14 cellular contexts compared by ENCODE assay signal in genomic region chr14:23025181-23025788, GRCh38. TPM values are rescaled to one million over a fixed set of nuclear protein-coding genes. Genes with fewer than 3 reads are reported as not detected.
DNase-seq lines count a peak whose midpoint lies in the region; ATAC-seq, FAIRE-seq and TF ChIP-seq lines count a peak whose summit lies in the region.
"Had no signal": no experiment of that assay in that cellular context is flagged by ENCODE, and none has a peak within 500 bp of the region (broad histone marks: within the 10 kb centered on the region; RNA-seq: fewer than 3 reads in every experiment).

No MANE protein-coding gene starts in this region.

- peak in 1 of 2 donors; percentile 28 for ATAC-seq in CD4-positive, CD25-positive, alpha-beta regulatory T cell (ENCODE audit: low read depth in 2 of 2)
- ATAC-seq in left colon, result peak; percentile 44
- ATAC-seq in HG02610 (IDR thresholded peaks at IDR 0.05; ENCODE audit: unreplicated experiment), result no peak

- H3K27me3 Mint-ChIP-seq in CD4-positive, CD25-positive, alpha-beta regulatory T cell, result peaks cover 5% of the 10 kb centered on the region

- H3K4me1 ChIP-seq in CD4-positive, CD25-positive, alpha-beta regulatory T cell (ENCODE audit: control insufficient read depth, insufficient read depth, low read length, poor library complexity, severe bottlenecking), result peaks cover 16% of the 10 kb centered on the region

- DNase-seq in CD4-positive, CD25-positive, alpha-beta regulatory T cell, result no peak
- peak; percentile 45 for DNase-seq in EH (ENCODE audit: low read depth)
- peak; percentile 88 for DNase-seq in WERI-Rb-1
- DNase-seq in left colon, result no peak
- DNase-seq in RCC 7860 (ENCODE audit: low spot score), result no peak
- no peak for DNase-seq in Kasumi-1 (lab: John Stamatoyannopoulos, UW)
- no peak for DNase-seq in NCI-H748 treated with DMSO at 0.1 percent for 48 hours (lab: John Stamatoyannopoulos, UW)
- DNase-seq: aorta, hippocampal formation, midbrain had no signal

- H3K4me3 Mint-ChIP-seq in CD4-positive, CD25-positive, alpha-beta regulatory T cell, result peak overlapping the region in 3 of 4 donors; percentile 22 to 72 (median 51)

- no peak for TF ChIP-seq CTCF in WERI-Rb-1 (IDR thresholded peaks at IDR 0.05; ENCODE audit: low read depth, low read length)

- H3K4me3 ChIP-seq in CD4-positive, CD25-positive, alpha-beta regulatory T cell (ENCODE audit: low read depth, low read length), result no peak overlapping the region
- H3K4me3 ChIP-seq in WERI-Rb-1 (ENCODE audit: low read depth, low read length), result no peak overlapping the region
- H3K4me3 ChIP-seq: skin epidermis had no signal

- no peaks in the 10 kb centered on the region for H3K9me3 ChIP-seq in CD4-positive, CD25-positive, alpha-beta regulatory T cell (ENCODE audit: control insufficient read depth in 2 of 2, low read length in 2 of 2)
- no peaks in the 10 kb centered on the region for H3K9me3 ChIP-seq in WERI-Rb-1 (ENCODE audit: severe bottlenecking)

- no peaks in the 10 kb centered on the region for H3K27me3 ChIP-seq in CD4-positive, CD25-positive, alpha-beta regulatory T cell (ENCODE audit: control insufficient read depth, insufficient read depth, low read length)
- H3K27me3 ChIP-seq in WERI-Rb-1 (ENCODE audit: insufficient read depth, low read depth, severe bottlenecking), result no peaks in the 10 kb centered on the region

- H3K27ac Mint-ChIP-seq in CD4-positive, CD25-positive, alpha-beta regulatory T cell, result peak overlapping the region in 2 of 3 donors; percentile 86 to 87

- peaks cover 14% of the 10 kb centered on the region for H3K36me3 ChIP-seq in CD4-positive, CD25-positive, alpha-beta regulatory T cell (ENCODE audit: control insufficient read depth, insufficient read depth, low read length)
- H3K36me3 ChIP-seq in WERI-Rb-1, result peaks cover 31% of the 10 kb centered on the region

- H3K9me3 Mint-ChIP-seq in CD4-positive, CD25-positive, alpha-beta regulatory T cell, result peaks cover 0 to 3% (median 0%) of the 10 kb centered on the region in 7 donors

- H3K4me1 Mint-ChIP-seq in CD4-positive, CD25-positive, alpha-beta regulatory T cell, result peaks cover 17 to 55% (median 27%) of the 10 kb centered on the region in 4 donors

- peaks cover 41% of the 10 kb centered on the region for H3K36me3 Mint-ChIP-seq in CD4-positive, CD25-positive, alpha-beta regulatory T cell

- H3K27ac ChIP-seq in CD4-positive, CD25-positive, alpha-beta regulatory T cell (ENCODE audit: insufficient read depth, low read length, poor library complexity, severe bottlenecking), result no peak overlapping the region
- H3K27ac ChIP-seq in WERI-Rb-1, result peak overlapping the region; percentile 93
- H3K27ac ChIP-seq: epithelial cell of prostate, skin epidermis had no signal

- intact Hi-C loops in left colon (cut with DNase I, micrococcal nuclease), result no loop called here

- no peak for FAIRE-seq in RCC 7860 (lab: Jason Lieb, UNC)

RNA-seq across cellular contexts. Expression of gene PSMB5, which starts 9.4 kb away (rescaled TPM):
- total RNA-seq in CD4-positive, CD25-positive, alpha-beta regulatory T cell, result 13.8 TPM
- polyA plus RNA-seq in CD4-positive, CD25-positive, alpha-beta regulatory T cell, result 10 to 100 TPM; 28.2 to 50.9 (median 39.5) TPM
- 10 to 100 TPM; 77.9 to 80.6 TPM for total RNA-seq in left colon

RNA-seq across cellular contexts. Expression of gene C14orf93, which starts 15.3 kb away (rescaled TPM):
- total RNA-seq in CD4-positive, CD25-positive, alpha-beta regulatory T cell, result 8.5 TPM
- 1 to 10 TPM; 4.7 to 7.5 (median 6.9) TPM for polyA plus RNA-seq in CD4-positive, CD25-positive, alpha-beta regulatory T cell
- total RNA-seq in left colon, result 10 to 100 TPM; 11.9 to 13.2 TPM

RNA-seq across cellular contexts. Expression of gene PSMB11, which starts 16.7 kb away (rescaled TPM):
- total RNA-seq in CD4-positive, CD25-positive, alpha-beta regulatory T cell, result not detected
- not detected for polyA plus RNA-seq in CD4-positive, CD25-positive, alpha-beta regulatory T cell
- not detected for total RNA-seq in left colon
- total RNA-seq: aorta, RPMI7951 had no signal
- polyA plus RNA-seq: aorta had no signal

RNA-seq across cellular contexts. Expression of gene CDH24, which starts 32.0 kb away (rescaled TPM):
- 2.9 TPM for total RNA-seq in CD4-positive, CD25-positive, alpha-beta regulatory T cell
- polyA plus RNA-seq in CD4-positive, CD25-positive, alpha-beta regulatory T cell, result under 1 TPM; 0.17 to 0.79 (median 0.25) TPM
- 1 to 10 TPM; 3.7 to 5.1 TPM for total RNA-seq in left colon

RNA-seq across cellular contexts. Expression of gene AJUBA, which starts 42.9 kb away (rescaled TPM):
- total RNA-seq in CD4-positive, CD25-positive, alpha-beta regulatory T cell, result 0.54 TPM
- 1 to 10 TPM in 1 of 4 donors, under 1 TPM in 3; 0.20 to 1.0 (median 0.71) TPM for polyA plus RNA-seq in CD4-positive, CD25-positive, alpha-beta regulatory T cell
- total RNA-seq in left colon, result 1 to 10 TPM; 1.4 to 4.1 TPM

Comparison
In these comparisons a context has a peak if more than half of its experiments do, and no peak if none do; other contexts are left out.
1. DNase-seq: peak in EH (single experiment) and WERI-Rb-1 (single experiment); none in CD4-positive, CD25-positive, alpha-beta regulatory T cell (0 of 3), left colon (0 of 2), RCC 7860 (single experiment), Kasumi-1 (0 of 2) and NCI-H748 treated with DMSO at 0.1 percent for 48 hours (single experiment).